Comparison of ENCODE assay signal across 1 cellular context in genomic region chr1:32650752-32651460, GRCh38.
TF ChIP-seq lines count a peak whose summit lies in the region.

Gene RBBP4, plus strand, starts transcription at chr1:32651208. Its CDS starts 99 bp downstream, at chr1:32651307.

TF ChIP-seq in WTC11, 78 proteins besides CTCF, POLR2A, EP300 and RAD21 (continued from another document and continues in another):
- TF ChIP-seq ARID4B (CRISPR knock-in tag; IDR thresholded peaks at IDR 0.05; ENCODE audit: borderline replicate concordance) (peak; percentile 84), E2F1 (CRISPR knock-in tag; IDR thresholded peaks at IDR 0.05) (peak; percentile 93; the same call in 1 of the 2 replicates), AR (CRISPR knock-in tag; IDR thresholded peaks at IDR 0.05) (peak; percentile 35; the same call in 1 of the 2 replicates), ATF1 (CRISPR knock-in tag; IDR thresholded peaks at IDR 0.05) (peak; percentile 70; the same call in 1 of the 2 replicates), ZNF281 (CRISPR knock-in tag; IDR thresholded peaks at IDR 0.05) (peak; percentile 98), CREM (CRISPR knock-in tag; IDR thresholded peaks at IDR 0.05) (peak; percentile 42; the same call in 1 of the 2 replicates), MYBL2 (CRISPR knock-in tag; IDR thresholded peaks at IDR 0.05) (peak; percentile 92), CBFB (CRISPR knock-in tag; IDR thresholded peaks at IDR 0.05; ENCODE audit: low read depth) (peak; percentile 75; the same call in 1 of the 2 replicates), OVOL2 (CRISPR knock-in tag; IDR thresholded peaks at IDR 0.05; ENCODE audit: borderline replicate concordance) (no peak), FOXP1 (CRISPR knock-in tag; IDR thresholded peaks at IDR 0.05; ENCODE audit: borderline replicate concordance) (peak; percentile 97), GABPB1 (CRISPR knock-in tag; IDR thresholded peaks at IDR 0.05) (peak; percentile 27), ELF4 (CRISPR knock-in tag; IDR thresholded peaks at IDR 0.05; ENCODE audit: low read depth) (no peak), PRDM15 (CRISPR knock-in tag; IDR thresholded peaks at IDR 0.05) (peak; percentile 22; the same call in 1 of the 2 replicates), AFF4 (CRISPR knock-in tag; IDR thresholded peaks at IDR 0.05; ENCODE audit: borderline replicate concordance) (0 out of 2 replicates have a peak, but pooled peaks have one; percentile 73), NFE2L1 (CRISPR knock-in tag; IDR thresholded peaks at IDR 0.05) (peak; percentile 90), PREB (CRISPR knock-in tag; IDR thresholded peaks at IDR 0.05; ENCODE audit: borderline replicate concordance) (peak; percentile 75; the same call in 1 of the 2 replicates), ZNF416 (CRISPR knock-in tag; IDR thresholded peaks at IDR 0.05) (no peak), RORB (CRISPR knock-in tag; IDR thresholded peaks at IDR 0.05) (no peak), ATF6 (CRISPR knock-in tag; IDR thresholded peaks at IDR 0.05) (peak; percentile 47; the same call in 1 of the 2 replicates), TEAD1 (CRISPR knock-in tag; IDR thresholded peaks at IDR 0.05) (peak; percentile 86), HMGXB4 (CRISPR knock-in tag; IDR thresholded peaks at IDR 0.05) (peak; percentile 78; the same call in 1 of the 2 replicates)
